In genomic region chr12:57280234-57281062, GRCh38 we compare ENCODE assay signal across 1 cellular context.
TF ChIP-seq lines count a peak whose summit lies in the region.

No MANE protein-coding gene starts in this region.

TF ChIP-seq in K562, 482 proteins besides CTCF, POLR2A, EP300 and RAD21 (continued from another document and continues in another):
- TF ChIP-seq ZBTB49 (CRISPR knock-in tag; IDR thresholded peaks at IDR 0.05; ENCODE audit: borderline replicate concordance) (no peak), DMBX1 (CRISPR knock-in tag; IDR thresholded peaks at IDR 0.05; ENCODE audit: borderline replicate concordance) (0 out of 2 replicates have a peak, but pooled peaks have one; percentile 51), MGA (IDR thresholded peaks at IDR 0.05) (no peak), ZMIZ1 (IDR thresholded peaks at IDR 0.05; ENCODE audit: low read depth in 2 of 2, low read length in 2 of 2) (no peak), SIN3B (IDR thresholded peaks at IDR 0.05; ENCODE audit: low read depth) (no peak), ZNF318 (IDR thresholded peaks at IDR 0.05; ENCODE audit: borderline replicate concordance in 1 of 2, low read depth in 1 of 2) (peak in 1 of 2 experiments; percentile 56; a peak in 1 of 4 replicates), POLR2H (tag; IDR thresholded peaks at IDR 0.05; ENCODE audit: low read depth) (peak; percentile 51; the same call in 1 of the 2 replicates), PCBP2 (IDR thresholded peaks at IDR 0.05; ENCODE audit: low read depth, low read length, poor library complexity, severe bottlenecking) (no peak), FOXA1 (IDR thresholded peaks at IDR 0.05; ENCODE audit: borderline replicate concordance) (no peak), ZNF277 (CRISPR knock-in tag; IDR thresholded peaks at IDR 0.05; ENCODE audit: borderline replicate concordance) (no peak), JUND (IDR thresholded peaks at IDR 0.05; ENCODE audit: borderline replicate concordance, low read depth, low read length) (peak; percentile 99), JUND (tag; IDR thresholded peaks at IDR 0.05; ENCODE audit: borderline replicate concordance, low read depth, low read length) (peak; percentile 97)
